In genomic region chr15:92831459-92832229, GRCh38 we compare ENCODE assay signal across 8 cellular contexts.
DNase-seq lines count a peak whose midpoint lies in the region; TF ChIP-seq lines count a peak whose summit lies in the region.

No MANE protein-coding gene starts in this region.

- H3K36me3 Mint-ChIP-seq in CD8-positive, alpha-beta memory T cell, result no peaks in the 10 kb centered on the region

- H3K4ac ChIP-seq in mesendoderm (ENCODE audit: low read depth, low read length), result peak overlapping the region; percentile 9

- DNase-seq in CD8-positive, alpha-beta memory T cell, result peak; percentile 70 to 97 (median 84)
- peak; percentile 87 for DNase-seq in GM20000 (ENCODE audit: low spot score)
- DNase-seq in HS-5 (ENCODE audit: low read depth), result peak; percentile 44
- peak; percentile 56 for DNase-seq in NK-92 (lab: John Stamatoyannopoulos, UW; ENCODE audit: unreplicated experiment)
- peak; percentile 90 for DNase-seq in activated CD8-positive, alpha-beta memory T cell treated with anti-CD3 and anti-CD28 coated beads for 24 hours
- DNase-seq in effector memory CD4-positive, alpha-beta T cell, result peak; percentile 75 to 92 (median 83)
- peak; percentile 99 for DNase-seq in mesendoderm
- peak; percentile 69 for DNase-seq in stimulated activated CD8-positive, alpha-beta memory T cell treated with anti-CD3 and anti-CD28 coated beads, Interleukin-15, amount 100 ng/mL, for 1 hour (ENCODE audit: low read depth)

- POLR2A ChIA-PET in CD8-positive, alpha-beta memory T cell (lab: Charles Lee), result interaction anchor here (0.6 to 6.2 kb wide), 12 partner anchors 11 to 157 kb away, joined by 3 to 151 read pairs (median 7); partner anchors contain the start of gene CHD2

- peak overlapping the region; percentile 40 to 88 (median 80) for H3K4me3 Mint-ChIP-seq in CD8-positive, alpha-beta memory T cell

- H4K8ac ChIP-seq in mesendoderm (ENCODE audit: low read depth, low read length), result no peak overlapping the region

- H3K4me3 ChIP-seq in CD8-positive, alpha-beta memory T cell (ENCODE audit: low read length), result peak overlapping the region; percentile 30
- H3K4me3 ChIP-seq in effector memory CD4-positive, alpha-beta T cell (ENCODE audit: insufficient read depth, low read depth, low read length, poor library complexity, severe bottlenecking), result peak overlapping the region; percentile 2
- no peak overlapping the region for H3K4me3 ChIP-seq in mesendoderm (ENCODE audit: low read length)

- CTCF ChIA-PET in CD8-positive, alpha-beta memory T cell (lab: Charles Lee), result interaction anchor here (0.6 to 6.6 kb wide), 17 partner anchors 11 to 86 kb away, joined by 3 to 48 read pairs (median 5); partner anchors contain the start of gene CHD2

- peak overlapping the region; percentile 32 for H3K9ac ChIP-seq in mesendoderm (ENCODE audit: low read length)

- no CpG with 5 or more reads among the region's 12 CpGs for WGBS in mesendoderm (ENCODE audit: extremely low coverage, insufficient coverage, low lambda C conversion rate)

- no peak for TF ChIP-seq CTCF in GM20000 (IDR thresholded peaks at IDR 0.05; ENCODE audit: extremely low read depth, missing control alignments)

- no peaks in the 10 kb centered on the region for H3K36me3 ChIP-seq in CD8-positive, alpha-beta memory T cell (ENCODE audit: insufficient read depth, low read length)
- H3K36me3 ChIP-seq in effector memory CD4-positive, alpha-beta T cell (ENCODE audit: control insufficient read depth, insufficient read depth, low read length), result no peaks in the 10 kb centered on the region
- H3K36me3 ChIP-seq in mesendoderm (ENCODE audit: control insufficient read depth, insufficient read depth, low read length), result no peaks in the 10 kb centered on the region

- no peaks in the 10 kb centered on the region for H3K27me3 ChIP-seq in CD8-positive, alpha-beta memory T cell (ENCODE audit: insufficient read depth, low read length, poor library complexity, severe bottlenecking)
- H3K27me3 ChIP-seq in effector memory CD4-positive, alpha-beta T cell (replicated peaks; ENCODE audit: control insufficient read depth, insufficient read depth, low read length, poor library complexity, severe bottlenecking), result no peaks in the 10 kb centered on the region
- no peaks in the 10 kb centered on the region for H3K27me3 ChIP-seq in mesendoderm (ENCODE audit: insufficient read depth, low read length, poor library complexity)

- no peak overlapping the region for H2BK5ac ChIP-seq in mesendoderm (ENCODE audit: low read length)

- peak overlapping the region; percentile 43 for H3K56ac ChIP-seq in mesendoderm (ENCODE audit: low read length)

- no peak overlapping the region for H3K23ac ChIP-seq in mesendoderm (ENCODE audit: low read length)

- peaks cover 0 to 2% of the 10 kb centered on the region in 2 donors for H3K27me3 Mint-ChIP-seq in CD8-positive, alpha-beta memory T cell

- H3K4me1 ChIP-seq in CD8-positive, alpha-beta memory T cell (ENCODE audit: insufficient read depth, low read length), result peaks cover 45% of the 10 kb centered on the region
- peaks cover 33% of the 10 kb centered on the region for H3K4me1 ChIP-seq in effector memory CD4-positive, alpha-beta T cell (ENCODE audit: control insufficient read depth, insufficient read depth, low read length, poor library complexity, severe bottlenecking)
- H3K4me1 ChIP-seq in mesendoderm (ENCODE audit: control insufficient read depth, low read depth, low read length), result peaks cover 2% of the 10 kb centered on the region

- H3K4me1 Mint-ChIP-seq in CD8-positive, alpha-beta memory T cell, result peaks cover 34 to 45% (median 44%) of the 10 kb centered on the region in 3 donors

- no peaks in the 10 kb centered on the region for H3K79me2 ChIP-seq in mesendoderm (ENCODE audit: control insufficient read depth, insufficient read depth, low read length)

- H2BK15ac ChIP-seq in mesendoderm (replicated peaks; ENCODE audit: low read depth), result peak overlapping the region; percentile 85

- no peak overlapping the region for H2AK5ac ChIP-seq in mesendoderm (ENCODE audit: low read length)

- H3K9me3 ChIP-seq in CD8-positive, alpha-beta memory T cell (ENCODE audit: low read length), result no peaks in the 10 kb centered on the region
- no peaks in the 10 kb centered on the region for H3K9me3 ChIP-seq in effector memory CD4-positive, alpha-beta T cell (ENCODE audit: control insufficient read depth, low read length)

- peak overlapping the region; percentile 95 to 99 (median 97) for H3K27ac Mint-ChIP-seq in CD8-positive, alpha-beta memory T cell

- no peak overlapping the region for H4K5ac ChIP-seq in mesendoderm (ENCODE audit: low read length)

- H3K4me2 ChIP-seq in mesendoderm (ENCODE audit: low read length), result no peak overlapping the region

- no peaks in the 10 kb centered on the region for H3K9me3 Mint-ChIP-seq in CD8-positive, alpha-beta memory T cell

- no peak overlapping the region for H2BK120ac ChIP-seq in mesendoderm (ENCODE audit: low read depth, low read length)

- H3K79me1 ChIP-seq in mesendoderm (ENCODE audit: low read length), result no peaks in the 10 kb centered on the region

- H3K18ac ChIP-seq in mesendoderm (ENCODE audit: low read length), result peak overlapping the region; percentile 56

- H3K27ac ChIP-seq in CD8-positive, alpha-beta memory T cell (ENCODE audit: low read depth, low read length), result peak overlapping the region; percentile 83
- H3K27ac ChIP-seq in effector memory CD4-positive, alpha-beta T cell (ENCODE audit: insufficient read depth, low read length, poor library complexity, severe bottlenecking), result peak overlapping the region; percentile 88
- H3K27ac ChIP-seq in mesendoderm (ENCODE audit: low read depth, low read length), result peak overlapping the region; percentile 53

Comparison
In these comparisons a context has a peak if more than half of its experiments do, and no peak if none do; other contexts are left out.
1. DNase-seq: peak in every context shown above with its lines; median percentile 99 in mesendoderm; 90 in activated CD8-positive, alpha-beta memory T cell treated with anti-CD3 and anti-CD28 coated beads for 24 hours; 87 in GM20000; 84 in CD8-positive, alpha-beta memory T cell; 83 in effector memory CD4-positive, alpha-beta T cell; 69 in stimulated activated CD8-positive, alpha-beta memory T cell treated with anti-CD3 and anti-CD28 coated beads, Interleukin-15, amount 100 ng/mL, for 1 hour; 56 in NK-92; 44 in HS-5.